In genomic region chr3:101938262-101938847, GRCh38 we compare ENCODE assay signal across 1 cellular context.
TF ChIP-seq lines count a peak whose summit lies in the region.

No MANE protein-coding gene starts in this region.

TF ChIP-seq in GM12878, 131 proteins besides CTCF, POLR2A, EP300 and RAD21 (continued from another document and continues in another):
- TF ChIP-seq MYC (IDR thresholded peaks at IDR 0.05; ENCODE audit: insufficient read depth, insufficient read length, insufficient replicate concordance, low read length, severe bottlenecking) (no peak), CHD1 (IDR thresholded peaks at IDR 0.05; ENCODE audit: low read depth, low read length) (no peak), ZNF24 (IDR thresholded peaks at IDR 0.05) (peak; percentile 37; the same call in 1 of the 2 replicates), EGR1 (IDR thresholded peaks at IDR 0.05; ENCODE audit: borderline replicate concordance in 1 of 2, low read depth in 2 of 2, low read length in 2 of 2) (no peak), YBX1 (IDR thresholded peaks at IDR 0.05) (no peak), HDAC6 (IDR thresholded peaks at IDR 0.05; ENCODE audit: unreplicated experiment) (no peak), MEF2B (IDR thresholded peaks at IDR 0.05; ENCODE audit: partially characterized antibody, poor library complexity, severe bottlenecking) (peak; percentile 89), IRF3 (IDR thresholded peaks at IDR 0.05) (no peak), WRNIP1 (IDR thresholded peaks at IDR 0.05; ENCODE audit: borderline replicate concordance, low read depth, low read length) (no peak), JUNB (IDR thresholded peaks at IDR 0.05) (peak; percentile 69), ZBTB4 (CRISPR knock-in tag; IDR thresholded peaks at IDR 0.05) (no peak), PRDM15 (CRISPR knock-in tag; IDR thresholded peaks at IDR 0.05) (no peak), REST (IDR thresholded peaks at IDR 0.05; ENCODE audit: low read depth, low read length) (no peak), NR2F1 (conservative IDR thresholded peaks at IDR 0.05) (peak; percentile 87), CUX1 (IDR thresholded peaks at IDR 0.05; ENCODE audit: insufficient replicate concordance, low read depth, low read length) (no peak), ZSCAN29 (IDR thresholded peaks at IDR 0.05) (0 out of 2 replicates have a peak, but pooled peaks have one; percentile 25), ZNF274 (IDR thresholded peaks at IDR 0.05; ENCODE audit: insufficient read depth, insufficient read length) (no peak), ZBTB33 (IDR thresholded peaks at IDR 0.05) (no peak), HCFC1 (IDR thresholded peaks at IDR 0.05; ENCODE audit: low read length) (no peak), ZNF384 (IDR thresholded peaks at IDR 0.05; ENCODE audit: borderline replicate concordance, low read depth, low read length) (no peak), MTA3 (IDR thresholded peaks at IDR 0.05; ENCODE audit: borderline replicate concordance, low read length) (peak; percentile 60; the same call in 1 of the 2 replicates), RELB (IDR thresholded peaks at IDR 0.05; ENCODE audit: low read depth) (peak; percentile 87), ATF7 (IDR thresholded peaks at IDR 0.05; ENCODE audit: low read depth) (peak; percentile 74), NFXL1 (IDR thresholded peaks at IDR 0.05; ENCODE audit: borderline replicate concordance) (no peak), EED (IDR thresholded peaks at IDR 0.05; ENCODE audit: low read depth) (peak; percentile 84), ATF2 (IDR thresholded peaks at IDR 0.05; ENCODE audit: low read length) (peak; percentile 81), KAT2A (conservative IDR thresholded peaks at IDR 0.05; ENCODE audit: control insufficient read depth, low read depth, low read length) (no peak), STAT3 (IDR thresholded peaks at IDR 0.05; ENCODE audit: low read depth, low read length) (no peak), E2F4 (IDR thresholded peaks at IDR 0.05; ENCODE audit: low read depth, low read length) (no peak), BCL11A (IDR thresholded peaks at IDR 0.05; ENCODE audit: low read depth, low read length) (peak; percentile 72), CREB1 (IDR thresholded peaks at IDR 0.05; ENCODE audit: low read depth) (no peak), DPF2 (IDR thresholded peaks at IDR 0.05) (peak; percentile 78), FOXK2 (IDR thresholded peaks at IDR 0.05) (no peak)
